In genomic region chr6:134296762-134297161, GRCh38 we compare ENCODE assay signal across 16 cellular contexts.
"Had no signal": no experiment of that assay in that cellular context is flagged by ENCODE, and none has a peak within 500 bp of the region (broad histone marks: within the 10 kb centered on the region; RNA-seq: fewer than 3 reads in every experiment).

No MANE protein-coding gene starts in this region.

- H3K27me3 ChIP-seq: gastrocnemius medialis, ovary, tibial artery had no signal

- H3K9me3 ChIP-seq: gastrocnemius medialis, left ventricle myocardium inferior, ovary, tibial artery had no signal

- H3K4me1 Mint-ChIP-seq: nephron progenitor cell had no signal

- H3K27ac ChIP-seq: gastrocnemius medialis, tibial artery had no signal

- H3K4me3 ChIP-seq: gastrocnemius medialis, left ventricle myocardium inferior, ovary, tibial artery had no signal

- FAIRE-seq: endometrium, keratinocyte, TTC549 had no signal

- H3K36me3 ChIP-seq: gastrocnemius medialis, left ventricle myocardium inferior, ovary, tibial artery had no signal

- H3K4me3 Mint-ChIP-seq: activated B cell treated with CpG ODN at 0.5 μM for 24 hours; activated CD4-positive, alpha-beta T cell treated with anti-CD3 and anti-CD28 coated beads, Interleukin-2, amount 10 ng/mL, durations not matched to agents 24 days and 14 days; activated T-helper 1 cell treated with anti-CD3 and anti-CD28 coated beads, Interleukin-12 subunit alpha, Interleukin-12 subunit beta, Interleukin-2, Interleukin-4 antibody, amounts not matched to agents 30 ng/mL and 10 ng/mL and 1 ng/mL, durations not matched to agents 14 hours and 24 hours and 36 hours; nephron progenitor cell had no signal

- DNase-seq: activated B cell treated with CpG ODN at 0.5 μM for 24 hours; activated CD4-positive, alpha-beta T cell treated with anti-CD3 and anti-CD28 coated beads, Interleukin-2, amount 10 ng/mL, durations not matched to agents 24 days and 14 days; activated naive CD4-positive, alpha-beta T cell; gastrocnemius medialis; left ventricle myocardium inferior; mesendoderm; nephron progenitor cell; stimulated activated CD4-positive, alpha-beta T cell treated with anti-CD3 and anti-CD28 coated beads, Interleukin-15, amount 100 ng/mL, for 24 hours; stimulated activated CD4-positive, alpha-beta T cell treated with anti-CD3 and anti-CD28 coated beads, Interleukin-4, amount 100 ng/mL, for 4 hours; T-helper 2 cell had no signal

- H3K27ac Mint-ChIP-seq: activated B cell treated with CpG ODN at 0.5 μM for 24 hours; activated CD4-positive, alpha-beta T cell treated with anti-CD3 and anti-CD28 coated beads, Interleukin-2, amount 10 ng/mL, durations not matched to agents 24 days and 14 days; activated T-helper 1 cell treated with anti-CD3 and anti-CD28 coated beads, Interleukin-12 subunit alpha, Interleukin-12 subunit beta, Interleukin-2, Interleukin-4 antibody, amounts not matched to agents 30 ng/mL and 10 ng/mL and 1 ng/mL, durations not matched to agents 14 hours and 24 hours and 36 hours; nephron progenitor cell had no signal

- H3K4me1 ChIP-seq: gastrocnemius medialis had no signal

- H3K27me3 Mint-ChIP-seq: activated B cell treated with CpG ODN at 0.5 μM for 24 hours; activated CD4-positive, alpha-beta T cell treated with anti-CD3 and anti-CD28 coated beads, Interleukin-2, amount 10 ng/mL, durations not matched to agents 24 days and 14 days had no signal

- H3K9me3 Mint-ChIP-seq: activated B cell treated with CpG ODN at 0.5 μM for 24 hours; activated CD4-positive, alpha-beta T cell treated with anti-CD3 and anti-CD28 coated beads, Interleukin-2, amount 10 ng/mL, durations not matched to agents 24 days and 14 days; activated T-helper 1 cell treated with anti-CD3 and anti-CD28 coated beads, Interleukin-12 subunit alpha, Interleukin-12 subunit beta, Interleukin-2, Interleukin-4 antibody, amounts not matched to agents 30 ng/mL and 10 ng/mL and 1 ng/mL, durations not matched to agents 14 hours and 24 hours and 36 hours; nephron progenitor cell had no signal
